In genomic region chr9:128881884-128882676, GRCh38 we compare ENCODE assay signal across 8 cellular contexts. TPM values are rescaled to one million over a fixed set of nuclear protein-coding genes. Genes with fewer than 3 reads are reported as not detected.
A peak's percentile ranks its signal among the peaks of the same experiment; 100 is the strongest.
DNase-seq lines count a peak whose midpoint lies in the region; ATAC-seq and TF ChIP-seq lines count a peak whose summit lies in the region.

Gene KYAT1 (minus strand): TSS chr9:128881950. CDS start chr9:128845405, 36,545 bp downstream.
Gene LRRC8A (plus strand): TSS chr9:128882133. CDS start chr9:128907165, 25,032 bp downstream.

- no peaks in the 10 kb centered on the region for H3K9me3 ChIP-seq in adipocyte (ENCODE audit: control insufficient read depth, low read length)
- H3K9me3 ChIP-seq in cardiac muscle cell (ENCODE audit: low read depth): no peaks in the 10 kb centered on the region
- no peaks in the 10 kb centered on the region for H3K9me3 ChIP-seq in parathyroid adenoma (ENCODE audit: control insufficient read depth, low read length)
- no peaks in the 10 kb centered on the region for H3K9me3 ChIP-seq in tibial nerve

- H3K4me1 ChIP-seq in adipocyte (ENCODE audit: control insufficient read depth, insufficient read depth, low read length) (peaks cover 12% of the 10 kb centered on the region), cardiac muscle cell (ENCODE audit: low read depth) (peaks cover 9% of the 10 kb centered on the region), parathyroid adenoma (peaks cover 8% of the 10 kb centered on the region), tibial nerve (peaks cover 0 to 59% (median 24%) of the 10 kb centered on the region in 4 donors)

- peak; percentile 89 to 91 for TF ChIP-seq EP300 in tibial nerve (IDR thresholded peaks at IDR 0.05)

- in situ Hi-C loops in GM13976 (cut with MboI; ENCODE audit: low sequenced_read_pairs, unreplicated experiment): no loop called here

- peak within 1 kb of the TSS; percentile 94 for H3K9ac ChIP-seq in adipocyte (ENCODE audit: low read length)
- peak within 1 kb of the TSS; percentile 72 for H3K9ac ChIP-seq in parathyroid adenoma

- peak; percentile 20 to 72 for TF ChIP-seq POLR2A in tibial nerve (IDR thresholded peaks at IDR 0.05)

- peak within 1 kb of the TSS; percentile 76 for H2AFZ ChIP-seq in parathyroid adenoma

- peaks cover 15% of the 10 kb centered on the region for H3K79me2 ChIP-seq in parathyroid adenoma

- WGBS in tibial nerve, 2 donors: 1 to 2% methylated on average over 20 to 70 of the region's 70 CpGs

- peak; percentile 92 for ATAC-seq in HG02852 (IDR thresholded peaks at IDR 0.05; ENCODE audit: unreplicated experiment)

- peak within 1 kb of the TSS; percentile 94 for H3K4me2 ChIP-seq in parathyroid adenoma (ENCODE audit: low read length)

- H3K27me3 ChIP-seq in adipocyte (replicated peaks; ENCODE audit: control insufficient read depth, insufficient read depth, low read length) (no peaks in the 10 kb centered on the region), cardiac muscle cell (no peaks in the 10 kb centered on the region), parathyroid adenoma (ENCODE audit: control insufficient read depth, insufficient read depth, low read length) (no peaks in the 10 kb centered on the region), tibial nerve (no peaks in the 10 kb centered on the region)

- H3K27ac ChIP-seq in cardiac muscle cell (peak within 1 kb of the TSS; percentile 92), parathyroid adenoma (peak within 1 kb of the TSS; percentile 80), tibial nerve (peak within 1 kb of the TSS; percentile 95 to 99 (median 98))

- DNase-seq in GM13976 (ENCODE audit: low spot score): peak; percentile 98
- peak; percentile 78 for DNase-seq in NCI-H1436 treated with DMSO at 0.1 percent for 48 hours (lab: John Stamatoyannopoulos, UW)
- peak; percentile 97 for DNase-seq in T follicular helper cell (ENCODE audit: low read depth)
- DNase-seq in adipocyte (ENCODE audit: low read depth): peak; percentile 99
- DNase-seq in cardiac muscle cell (ENCODE audit: low read depth in 1 of 2, low spot score in 1 of 2): peak; percentile 97
- peak; percentile 97 to 98 for DNase-seq in tibial nerve (ENCODE audit: low spot score in 2 of 2)

- H3K4me3 ChIP-seq in adipocyte (ENCODE audit: low read length): peak within 1 kb of the TSS; percentile 95
- H3K4me3 ChIP-seq in cardiac muscle cell: peak within 1 kb of the TSS; percentile 82
- peak within 1 kb of the TSS; percentile 93 for H3K4me3 ChIP-seq in parathyroid adenoma (ENCODE audit: low read depth, low read length)
- H3K4me3 ChIP-seq in tibial nerve: peak within 1 kb of the TSS; percentile 82 to 96 (median 92)

- H3K36me3 ChIP-seq in adipocyte (ENCODE audit: control insufficient read depth, insufficient read depth, low read length, severe bottlenecking): peaks cover 11% of the 10 kb centered on the region
- H3K36me3 ChIP-seq in cardiac muscle cell: peaks cover 3% of the 10 kb centered on the region
- no peaks in the 10 kb centered on the region for H3K36me3 ChIP-seq in parathyroid adenoma (ENCODE audit: control insufficient read depth, insufficient read depth, low read length)
- peaks cover 0 to 14% (median 0%) of the 10 kb centered on the region in 3 donors for H3K36me3 ChIP-seq in tibial nerve

- TF ChIP-seq CTCF in GM13976 (IDR thresholded peaks at IDR 0.05; ENCODE audit: borderline replicate concordance, control extremely low read depth, extremely low read depth, insufficient read depth, missing control alignments) (no peak), cardiac muscle cell (IDR thresholded peaks at IDR 0.05; ENCODE audit: low read depth, low read length) (peak; percentile 8), parathyroid adenoma (IDR thresholded peaks at IDR 0.05) (no peak), tibial nerve (IDR thresholded peaks at IDR 0.05) (peak in 3 of 5 experiments; percentile 15 to 61 (median 48))

RNA-seq across cellular contexts. Expression of gene KYAT1, which starts in this region (rescaled TPM):
- total RNA-seq in cardiac muscle cell (23.3 and 25.0 TPM in 2 replicates), tibial nerve (1 to 10 TPM; 7.4 to 9.0 (median 8.6) TPM)
- 21.8 and 36.9 TPM in 2 replicates for polyA plus RNA-seq in cardiac muscle cell

RNA-seq across cellular contexts. Expression of gene LRRC8A, which starts in this region (rescaled TPM):
- total RNA-seq in cardiac muscle cell: 48.1 and 55.8 TPM in 2 replicates
- polyA plus RNA-seq in cardiac muscle cell: 28.6 and 31.6 TPM in 2 replicates
- total RNA-seq in tibial nerve: 10 to 100 TPM; 65.1 to 94.7 (median 81.1) TPM

Comparison
In these comparisons a context has a peak if more than half of its experiments do, and no peak if none do; other contexts are left out.
1. Peak in every context shown above with its lines: DNase-seq, ATAC-seq, H3K4me3 ChIP-seq and H3K27ac ChIP-seq.
2. CTCF ChIP-seq: peak in cardiac muscle cell (single experiment) and tibial nerve (3 of 5); none in GM13976 (single experiment) and parathyroid adenoma (single experiment).